In genomic region chr18:45560870-45561269, GRCh38 we compare ENCODE assay signal across 1 cellular context.
TF ChIP-seq lines count a peak whose summit lies in the region.

No MANE protein-coding gene starts in this region.

TF ChIP-seq in HEK293, 187 proteins besides CTCF, POLR2A, EP300 and RAD21 (continued from another document):
- TF ChIP-seq PRDM2 (tag by site-specific recombination; IDR thresholded peaks at IDR 0.05; ENCODE audit: borderline replicate concordance) (no peak), ZNF140 (tag by site-specific recombination; IDR thresholded peaks at IDR 0.05) (no peak), ZNF596 (tag by site-specific recombination; IDR thresholded peaks at IDR 0.05) (no peak), ZNF157 (tag by site-specific recombination; IDR thresholded peaks at IDR 0.05) (no peak), ZNF692 (tag by site-specific recombination; IDR thresholded peaks at IDR 0.05) (no peak), GLIS1 (tag by site-specific recombination; IDR thresholded peaks at IDR 0.05) (no peak)
